15 cellular contexts compared by ENCODE assay signal in the genomic region with DNA sequence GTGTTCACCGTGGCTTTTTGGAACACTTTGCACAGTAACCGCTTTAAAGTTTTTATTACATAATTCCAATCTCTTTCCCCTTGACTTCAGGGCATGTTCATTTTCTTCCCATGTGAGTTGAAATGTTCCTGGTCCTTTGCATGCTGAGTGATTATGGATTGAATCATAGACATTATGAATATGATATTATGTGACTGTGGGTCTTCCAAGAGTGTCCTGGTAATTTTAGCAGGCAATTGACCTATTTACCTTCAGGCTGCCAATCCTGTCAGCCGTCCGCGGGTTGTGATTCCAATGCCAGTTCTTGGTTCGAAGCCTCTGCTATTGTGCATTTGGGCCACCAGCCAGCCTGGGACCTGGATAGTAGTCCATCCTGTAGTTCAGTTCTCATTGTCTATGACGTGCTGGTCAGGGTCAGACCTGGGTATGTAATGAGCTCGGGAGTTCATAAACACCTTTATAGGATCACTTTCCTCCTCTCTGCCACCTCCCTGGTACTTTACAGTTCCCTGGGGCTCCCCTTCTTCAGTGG. TPM values are rescaled to one million over a fixed set of nuclear protein-coding genes. Genes with fewer than 3 reads are reported as not detected.
DNase-seq lines count a peak whose midpoint lies in the region; ATAC-seq and TF ChIP-seq lines count a peak whose summit lies in the region.
"Had no signal": no experiment of that assay in that cellular context is flagged by ENCODE, and none has a peak within 500 bp of the region (broad histone marks: within the 10 kb centered on the region; RNA-seq: fewer than 3 reads in every experiment).

No MANE protein-coding gene starts in this region.

- H3K27ac ChIP-seq in heart left ventricle (peak overlapping the region in 1 of 12 donors; percentile 10), right cardiac atrium (ENCODE audit: low read length) (peak overlapping the region; percentile 17)
- H3K27ac ChIP-seq: C4-2B had no signal

- H3K27me3 ChIP-seq in heart left ventricle = no peaks in the 10 kb centered on the region
- H3K27me3 ChIP-seq in right cardiac atrium (ENCODE audit: control insufficient read depth, insufficient read depth) = no peaks in the 10 kb centered on the region

- H3K4me1 ChIP-seq in heart left ventricle (peaks cover 0 to 6% (median 0%) of the 10 kb centered on the region in 12 donors), right cardiac atrium (ENCODE audit: control insufficient read depth, insufficient read depth, low read length) (no peaks in the 10 kb centered on the region)
- H3K4me1 ChIP-seq: Caco-2, HAP-1 had no signal

- H3K9me3 ChIP-seq in heart left ventricle (no peaks in the 10 kb centered on the region), right cardiac atrium (ENCODE audit: control insufficient read depth, low read length) (no peaks in the 10 kb centered on the region)
- H3K9me3 ChIP-seq: Caco-2, HAP-1 had no signal

- H3K4me3 ChIP-seq in heart left ventricle (no peak overlapping the region), LNCaP clone FGC (ENCODE audit: low read depth, low read length) (no peak overlapping the region), right cardiac atrium (ENCODE audit: low read length) (no peak overlapping the region)
- H3K4me3 ChIP-seq: HAP-1 had no signal

- DNase-seq in left cardiac atrium = peak; percentile 43
- no peak for DNase-seq in heart left ventricle
- peak; percentile 6 for DNase-seq in LNCaP clone FGC (ENCODE audit: low read depth)
- DNase-seq in right cardiac atrium = peak in 2 of 3 donors; percentile 31 to 79
- DNase-seq in HUDEP-2 (lab: John Stamatoyannopoulos, UW; ENCODE audit: unreplicated experiment in 76 of 76) = no peak
- DNase-seq in 8988T = no peak
- DNase-seq: Caco-2; CD4-positive, CD25-positive, alpha-beta regulatory T cell; CD8-positive, alpha-beta T cell; DMS153; DND-41; GOT3; HFFc6 had no signal

- TF ChIP-seq POLR2A in heart left ventricle (IDR thresholded peaks at IDR 0.05) = no peak

- ATAC-seq in left cardiac atrium (peak in 1 of 2 donors; percentile 29), heart left ventricle (no peak), right cardiac atrium (peak; percentile 31 to 36)
- ATAC-seq: CD8-positive, alpha-beta T cell had no signal

- H3K36me3 ChIP-seq in heart left ventricle = no peaks in the 10 kb centered on the region
- H3K36me3 ChIP-seq: HAP-1 had no signal

- TF ChIP-seq CTCF in heart left ventricle (IDR thresholded peaks at IDR 0.05) (no peak), LNCaP clone FGC (IDR thresholded peaks at IDR 0.05; ENCODE audit: control insufficient read depth, extremely low read depth, insufficient read depth) (no peak)

- 61 to 63% (median 62%) methylated on average over 7 to 8 of the region's 8 CpGs for WGBS in heart left ventricle, 4 donors
- WGBS in right cardiac atrium = 70% methylated on average over 8 of the region's 8 CpGs

- intact Hi-C loops in left cardiac atrium (cut with DNase I) (no loop called here), heart left ventricle (cut with DNase I) (loop anchor here in 1 of 10 donors (10.0 kb wide), 1 partner anchor 46 kb away; no protein-coding TSS in a partner anchor), right cardiac atrium (cut with DNase I) (no loop called here)

RNA-seq across cellular contexts. Expression of a gene that starts 32.6 kb away (rescaled TPM):
- 10 to 100 TPM in 1 of 2 donors, 1 to 10 TPM in 1; 6.9 to 18.2 TPM for total RNA-seq in left cardiac atrium
- total RNA-seq in heart left ventricle = 10 to 100 TPM in 1 of 9 donors, 1 to 10 TPM in 8; 2.3 to 15.1 (median 6.9) TPM
- polyA plus RNA-seq in heart left ventricle = 1 to 10 TPM; 6.4 to 8.0 TPM
- total RNA-seq in right cardiac atrium = 10 to 100 TPM in 2 of 4 donors, 1 to 10 TPM in 2; 5.4 to 16.5 (median 10.9) TPM
- polyA plus RNA-seq in right cardiac atrium = 7.8 TPM

Comparison
In these comparisons a context has a peak if more than half of its experiments do, and no peak if none do; other contexts are left out.
1. ATAC-seq: peak in right cardiac atrium (2 of 2); none in heart left ventricle (0 of 4).
2. DNase-seq: peak in left cardiac atrium (single experiment), LNCaP clone FGC (single experiment) and right cardiac atrium (2 of 3); none in heart left ventricle (0 of 5), HUDEP-2 (0 of 76) and 8988T (single experiment).